Comparison of ENCODE assay signal across 18 cellular contexts in genomic region chr16:72173997-72174396, GRCh38.
DNase-seq lines count a peak whose midpoint lies in the region; ATAC-seq and FAIRE-seq lines count a peak whose summit lies in the region.
"Had no signal": no experiment of that assay in that cellular context is flagged by ENCODE, and none has a peak within 500 bp of the region (broad histone marks: within the 10 kb centered on the region; RNA-seq: fewer than 3 reads in every experiment).

No MANE protein-coding gene starts in this region.

- peak; percentile 25 for DNase-seq in NCI-H1694 treated with DMSO at 0.1 percent for 48 hours (lab: John Stamatoyannopoulos, UW)
- no peak for DNase-seq in NCI-H1694 (lab: John Stamatoyannopoulos, UW)
- DNase-seq in HTR-8/SVneo (ENCODE audit: insufficient read length, low spot score): no peak
- no peak for DNase-seq in activated naive CD8-positive, alpha-beta T cell treated with anti-CD3 and anti-CD28 coated beads, Interleukin-2, amount 50 U/mL, for 24 hours
- no peak for DNase-seq in stimulated activated effector memory CD8-positive, alpha-beta T cell treated with anti-CD3 and anti-CD28 coated beads, Interleukin-12 subunit alpha, Interleukin-12 subunit beta, amount 100 ng/mL, for 72 hours (ENCODE audit: low spot score in 2 of 2)
- DNase-seq in NCI-H2081 treated with DMSO at 0.1 percent for 48 hours (lab: John Stamatoyannopoulos, UW): no peak
- DNase-seq in hypothalamus (lab: John Stamatoyannopoulos, UW): no peak
- DNase-seq in NCI-H1092 treated with DMSO at 0.1 percent for 48 hours (lab: John Stamatoyannopoulos, UW): no peak
- DNase-seq: AML-193, H9, Karpas-422, NCI-H1048, NCI-H1436 treated with DMSO at 0.1 percent for 48 hours, NCI-H446, NCI-H69, Peyer's patch had no signal

- peak; percentile 76 for FAIRE-seq in HTR-8/SVneo (lab: Jason Lieb, UNC)
- FAIRE-seq: G401.6 had no signal

- H3K4me1 Mint-ChIP-seq in activated naive CD8-positive, alpha-beta T cell treated with anti-CD3 and anti-CD28 coated beads, Interleukin-2, amount 50 U/mL, for 24 hours: peaks cover 19% of the 10 kb centered on the region
- peaks cover 5% of the 10 kb centered on the region for H3K4me1 Mint-ChIP-seq in stimulated activated effector memory CD8-positive, alpha-beta T cell treated with anti-CD3 and anti-CD28 coated beads, Interleukin-12 subunit alpha, Interleukin-12 subunit beta, amount 100 ng/mL, for 72 hours

- H3K27me3 Mint-ChIP-seq in activated naive CD8-positive, alpha-beta T cell treated with anti-CD3 and anti-CD28 coated beads, Interleukin-2, amount 50 U/mL, for 24 hours: no peaks in the 10 kb centered on the region

- ATAC-seq in activated naive CD8-positive, alpha-beta T cell treated with anti-CD3 and anti-CD28 coated beads, Interleukin-2, amount 50 U/mL, for 24 hours: no peak
- peak; percentile 44 for ATAC-seq in stimulated activated effector memory CD8-positive, alpha-beta T cell treated with anti-CD3 and anti-CD28 coated beads, Interleukin-12 subunit alpha, Interleukin-12 subunit beta, amount 100 ng/mL, for 72 hours

- peaks cover 7% of the 10 kb centered on the region for H3K9me3 Mint-ChIP-seq in activated naive CD8-positive, alpha-beta T cell treated with anti-CD3 and anti-CD28 coated beads, Interleukin-2, amount 50 U/mL, for 24 hours
- H3K9me3 Mint-ChIP-seq in stimulated activated effector memory CD8-positive, alpha-beta T cell treated with anti-CD3 and anti-CD28 coated beads, Interleukin-12 subunit alpha, Interleukin-12 subunit beta, amount 100 ng/mL, for 72 hours: peaks cover 7% of the 10 kb centered on the region
- H3K9me3 Mint-ChIP-seq: H9 had no signal

- no peaks in the 10 kb centered on the region for H3K36me3 Mint-ChIP-seq in activated naive CD8-positive, alpha-beta T cell treated with anti-CD3 and anti-CD28 coated beads, Interleukin-2, amount 50 U/mL, for 24 hours (ENCODE audit: low read depth)
- no peaks in the 10 kb centered on the region for H3K36me3 Mint-ChIP-seq in stimulated activated effector memory CD8-positive, alpha-beta T cell treated with anti-CD3 and anti-CD28 coated beads, Interleukin-12 subunit alpha, Interleukin-12 subunit beta, amount 100 ng/mL, for 72 hours
- H3K36me3 Mint-ChIP-seq: IgD-negative memory B cell had no signal

- no peak overlapping the region for H3K4me3 Mint-ChIP-seq in activated naive CD8-positive, alpha-beta T cell treated with anti-CD3 and anti-CD28 coated beads, Interleukin-2, amount 50 U/mL, for 24 hours
- H3K4me3 Mint-ChIP-seq in stimulated activated effector memory CD8-positive, alpha-beta T cell treated with anti-CD3 and anti-CD28 coated beads, Interleukin-12 subunit alpha, Interleukin-12 subunit beta, amount 100 ng/mL, for 72 hours: no peak overlapping the region
- H3K4me3 Mint-ChIP-seq: H9 had no signal

- H3K27ac Mint-ChIP-seq in activated naive CD8-positive, alpha-beta T cell treated with anti-CD3 and anti-CD28 coated beads, Interleukin-2, amount 50 U/mL, for 24 hours: peak overlapping the region; percentile 36
- H3K27ac Mint-ChIP-seq in stimulated activated effector memory CD8-positive, alpha-beta T cell treated with anti-CD3 and anti-CD28 coated beads, Interleukin-12 subunit alpha, Interleukin-12 subunit beta, amount 100 ng/mL, for 72 hours: peak overlapping the region; percentile 23
- H3K27ac Mint-ChIP-seq: H9 had no signal
